8 cellular contexts compared by ENCODE assay signal in the genomic region with DNA sequence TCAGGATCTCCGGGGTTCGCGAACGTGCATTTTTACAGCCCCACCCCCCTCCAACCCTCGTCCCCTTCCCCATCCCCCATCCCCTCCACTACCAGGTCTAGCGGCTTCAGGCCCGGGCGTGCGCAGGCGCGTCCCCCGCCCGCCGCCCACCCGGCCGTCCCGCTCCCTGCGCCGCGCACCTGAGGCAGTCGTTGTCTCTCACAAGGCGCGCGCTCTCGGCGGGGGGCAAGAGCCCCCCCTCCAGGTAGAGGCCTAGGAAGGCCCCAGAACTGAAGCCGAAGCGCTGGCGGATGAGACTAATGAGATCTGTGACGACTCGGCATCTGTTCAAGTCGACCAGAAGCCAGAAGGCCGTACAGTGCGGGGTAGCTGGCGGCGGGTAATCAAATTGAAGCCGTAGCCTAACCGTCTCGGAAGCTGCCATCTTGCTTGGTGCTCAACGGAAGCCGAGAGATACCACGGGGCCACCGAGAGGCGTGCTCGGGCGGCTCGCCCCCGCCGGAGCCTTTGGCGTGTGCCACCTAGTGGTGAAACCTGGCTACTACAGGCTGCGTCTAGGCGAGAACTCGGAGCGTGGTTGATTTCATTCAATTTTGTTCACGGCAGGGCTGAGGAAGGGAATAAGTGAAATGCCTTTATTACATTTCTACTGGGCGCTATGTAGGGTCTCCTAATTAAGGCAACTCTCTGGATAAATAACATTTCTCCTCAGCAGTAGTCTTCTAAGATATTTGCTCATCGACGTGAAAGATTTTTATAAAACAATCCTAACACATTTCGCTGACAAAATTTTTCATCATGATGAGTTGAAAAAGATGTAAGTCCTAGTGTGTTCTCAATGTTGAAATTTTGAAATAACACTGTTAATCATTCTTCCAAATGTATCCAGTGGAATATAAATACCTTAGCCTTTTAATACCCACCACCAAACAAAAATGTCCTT. TPM values are rescaled to one million over a fixed set of nuclear protein-coding genes. Genes with fewer than 3 reads are reported as not detected.
DNase-seq lines count a peak whose midpoint lies in the region; ATAC-seq and TF ChIP-seq lines count a peak whose summit lies in the region.

A gene with protein sequence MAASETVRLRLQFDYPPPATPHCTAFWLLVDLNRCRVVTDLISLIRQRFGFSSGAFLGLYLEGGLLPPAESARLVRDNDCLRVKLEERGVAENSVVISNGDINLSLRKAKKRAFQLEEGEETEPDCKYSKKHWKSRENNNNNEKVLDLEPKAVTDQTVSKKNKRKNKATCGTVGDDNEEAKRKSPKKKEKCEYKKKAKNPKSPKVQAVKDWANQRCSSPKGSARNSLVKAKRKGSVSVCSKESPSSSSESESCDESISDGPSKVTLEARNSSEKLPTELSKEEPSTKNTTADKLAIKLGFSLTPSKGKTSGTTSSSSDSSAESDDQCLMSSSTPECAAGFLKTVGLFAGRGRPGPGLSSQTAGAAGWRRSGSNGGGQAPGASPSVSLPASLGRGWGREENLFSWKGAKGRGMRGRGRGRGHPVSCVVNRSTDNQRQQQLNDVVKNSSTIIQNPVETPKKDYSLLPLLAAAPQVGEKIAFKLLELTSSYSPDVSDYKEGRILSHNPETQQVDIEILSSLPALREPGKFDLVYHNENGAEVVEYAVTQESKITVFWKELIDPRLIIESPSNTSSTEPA (minus strand): TSS at position 455 of the 943 bp plus-strand sequence. CDS start 31 bp downstream, at position 424.

- H3K79me1 ChIP-seq in trophoblast cell (ENCODE audit: low read length), result peaks cover 3% of the 10 kb centered on the region

- peaks cover 5 to 6% of the 10 kb centered on the region in 2 experiments for H3K4me1 ChIP-seq in trophoblast cell (ENCODE audit: control insufficient read depth in 1 of 2, insufficient read depth in 2 of 2, low read length in 2 of 2)

- peak within 1 kb of the TSS; percentile 25 for H3K4ac ChIP-seq in trophoblast cell (ENCODE audit: low read depth, low read length)

- no peaks in the 10 kb centered on the region for H3K9me3 ChIP-seq in trophoblast cell (ENCODE audit: insufficient read depth, low read depth, low read length)

- H2BK120ac ChIP-seq in trophoblast cell (ENCODE audit: insufficient read depth, low read length, poor library complexity), result peak within 1 kb of the TSS; percentile 24

- TF ChIP-seq CTCF in GM12865 (IDR thresholded peaks at IDR 0.05; ENCODE audit: insufficient read depth, low read depth, low read length, missing control alignments) (peak; percentile 96), type B pancreatic cell (conservative IDR thresholded peaks at IDR 0.05) (peak; percentile 99)

- peak; percentile 96 for DNase-seq in GM12865 (ENCODE audit: low read depth)
- DNase-seq in NCI-H1105 (lab: John Stamatoyannopoulos, UW), result peak; percentile 89
- peak; percentile 83 for DNase-seq in SKM-1 treated with dmso at 0.1 percent for 144 hours (lab: John Stamatoyannopoulos, UW; ENCODE audit: unreplicated experiment)
- DNase-seq in activated naive CD8-positive, alpha-beta T cell treated with anti-CD3 and anti-CD28 coated beads for 36 hours, result peak; percentile 92
- DNase-seq in Right ventricle myocardium inferior (ENCODE audit: missing footprints), result peak; percentile 96
- peak; percentile 86 to 98 for DNase-seq in trophoblast cell
- DNase-seq in type B pancreatic cell (ENCODE audit: extremely low spot score, unreplicated experiment), result peak; percentile 96

- peaks cover 4% of the 10 kb centered on the region for H3K79me2 ChIP-seq in trophoblast cell (ENCODE audit: control insufficient read depth, insufficient read depth, low read length, poor library complexity)

- peak within 1 kb of the TSS; percentile 60 for H4K12ac ChIP-seq in trophoblast cell (ENCODE audit: low read depth, low read length)

- no peak within 1 kb of the TSS for H2AK5ac ChIP-seq in trophoblast cell (ENCODE audit: low read length)

- peak within 1 kb of the TSS; percentile 93 for H3K27ac ChIP-seq in trophoblast cell (ENCODE audit: low read depth, low read length)

- peak within 1 kb of the TSS; percentile 93 for H3K27ac Mint-ChIP-seq in activated naive CD8-positive, alpha-beta T cell treated with anti-CD3 and anti-CD28 coated beads for 36 hours
- peak within 1 kb of the TSS; percentile 87 for H3K27ac Mint-ChIP-seq in type B pancreatic cell

- H3K18ac ChIP-seq in trophoblast cell (ENCODE audit: low read length), result peak within 1 kb of the TSS; percentile 13

- H3K4me3 ChIP-seq in GM12865 (ENCODE audit: low read depth, low read length), result peak within 1 kb of the TSS; percentile 69
- peak within 1 kb of the TSS; percentile 80 for H3K4me3 ChIP-seq in trophoblast cell (ENCODE audit: low read depth, low read length)

- H3K36me3 ChIP-seq in trophoblast cell (ENCODE audit: control insufficient read depth in 1 of 2, insufficient read depth in 2 of 2, low read length in 2 of 2), result no peaks in the 10 kb centered on the region

- no CpG with 5 or more reads among the region's 59 CpGs for WGBS in trophoblast cell (ENCODE audit: extremely low coverage, insufficient coverage, insufficient read length)

- H3K9me3 Mint-ChIP-seq in activated naive CD8-positive, alpha-beta T cell treated with anti-CD3 and anti-CD28 coated beads for 36 hours, result no peaks in the 10 kb centered on the region
- no peaks in the 10 kb centered on the region for H3K9me3 Mint-ChIP-seq in type B pancreatic cell

- no peaks in the 10 kb centered on the region for H3K27me3 ChIP-seq in trophoblast cell (ENCODE audit: insufficient read depth, low read length)

- H4K8ac ChIP-seq in trophoblast cell (ENCODE audit: low read depth, low read length), result peak within 1 kb of the TSS; percentile 69

- ATAC-seq in HG02642 (IDR thresholded peaks at IDR 0.05; ENCODE audit: poor library complexity, unreplicated experiment) (peak; percentile 97), Right ventricle myocardium inferior (peak; percentile 98)

- peak within 1 kb of the TSS; percentile 56 for H3K4me2 ChIP-seq in trophoblast cell (ENCODE audit: low read length)

- peak within 1 kb of the TSS; percentile 58 for H4K91ac ChIP-seq in trophoblast cell (ENCODE audit: low read depth, low read length)

- H2BK12ac ChIP-seq in trophoblast cell (ENCODE audit: low read length), result no peak within 1 kb of the TSS

- H3K27me3 Mint-ChIP-seq in activated naive CD8-positive, alpha-beta T cell treated with anti-CD3 and anti-CD28 coated beads for 36 hours, result no peaks in the 10 kb centered on the region
- no peaks in the 10 kb centered on the region for H3K27me3 Mint-ChIP-seq in type B pancreatic cell

- intact Hi-C loops in Right ventricle myocardium inferior (cut with DNase I), result no loop called here

- peak within 1 kb of the TSS; percentile 84 for H3K4me3 Mint-ChIP-seq in activated naive CD8-positive, alpha-beta T cell treated with anti-CD3 and anti-CD28 coated beads for 36 hours
- peak within 1 kb of the TSS; percentile 88 for H3K4me3 Mint-ChIP-seq in type B pancreatic cell

- peaks cover 23% of the 10 kb centered on the region for H3K4me1 Mint-ChIP-seq in activated naive CD8-positive, alpha-beta T cell treated with anti-CD3 and anti-CD28 coated beads for 36 hours
- peaks cover 11% of the 10 kb centered on the region for H3K4me1 Mint-ChIP-seq in type B pancreatic cell (ENCODE audit: unreplicated experiment)

- H3K14ac ChIP-seq in trophoblast cell (ENCODE audit: low read length), result peak within 1 kb of the TSS; percentile 31

- no peak within 1 kb of the TSS for H3K23ac ChIP-seq in trophoblast cell (ENCODE audit: low read length)

- peak within 1 kb of the TSS; percentile 92 for H2AFZ ChIP-seq in trophoblast cell (ENCODE audit: insufficient read depth, low read length, poor library complexity)

- H2BK5ac ChIP-seq in trophoblast cell (ENCODE audit: low read depth, low read length, poor library complexity), result peak within 1 kb of the TSS; percentile 54

- peaks cover 5% of the 10 kb centered on the region for H3K36me3 Mint-ChIP-seq in activated naive CD8-positive, alpha-beta T cell treated with anti-CD3 and anti-CD28 coated beads for 36 hours
- no peaks in the 10 kb centered on the region for H3K36me3 Mint-ChIP-seq in type B pancreatic cell

- H3K9ac ChIP-seq in trophoblast cell (ENCODE audit: low read length), result peak within 1 kb of the TSS; percentile 99

RNA-seq across cellular contexts. Expression of the gene that starts here (rescaled TPM):
- 10 to 100 TPM; 21.6 to 22.4 TPM for total RNA-seq in activated naive CD8-positive, alpha-beta T cell treated with anti-CD3 and anti-CD28 coated beads for 36 hours
- total RNA-seq in Right ventricle myocardium inferior (8.7 TPM), type B pancreatic cell (ENCODE audit: low replicate concordance) (23.3 and 26.5 TPM in 2 replicates)
- polyA plus RNA-seq in trophoblast cell (2013), result 14.8 and 15.3 TPM in 2 replicates

Comparison
In these comparisons a context has a peak if more than half of its experiments do, and no peak if none do; other contexts are left out.
1. Peak in every context shown above with its lines: DNase-seq, ATAC-seq, H3K4me3 ChIP-seq and H3K27ac ChIP-seq.